ENCODE assay signal across 1 cellular context in the genomic region with DNA sequence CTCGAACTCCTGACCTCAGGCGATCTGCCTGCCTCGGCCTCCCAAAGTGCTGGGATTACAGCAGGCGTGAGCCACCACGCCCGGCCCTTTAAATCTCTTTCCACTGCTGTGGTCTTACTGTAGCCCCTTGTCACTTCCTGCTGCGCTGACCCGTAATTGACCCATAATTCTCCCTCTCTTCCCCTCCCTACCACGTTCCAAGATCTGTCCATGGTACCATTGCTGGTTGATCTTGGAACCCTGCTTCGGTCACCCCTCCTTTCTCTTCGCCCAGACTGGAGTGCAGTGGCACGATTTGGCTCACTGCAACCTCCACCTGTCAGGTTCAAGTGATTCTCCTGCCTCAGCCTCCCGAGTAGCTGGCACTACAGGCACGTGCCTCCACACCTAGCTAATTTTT.
TF ChIP-seq lines count a peak whose summit lies in the region.

No MANE protein-coding gene starts in this region.

TF ChIP-seq in K562, 482 proteins besides CTCF, POLR2A, EP300 and RAD21 (continued from another document and continues in another):
- TF ChIP-seq HDAC1 (IDR thresholded peaks at IDR 0.05) (peak in 1 of 2 experiments; percentile 63; a peak in 2 of 4 replicates), ZKSCAN8 (CRISPR knock-in tag; IDR thresholded peaks at IDR 0.05) (no peak), SLC30A9 (CRISPR knock-in tag; IDR thresholded peaks at IDR 0.05) (no peak), STAT5B (CRISPR knock-in tag; IDR thresholded peaks at IDR 0.05) (no peak), ZNF583 (CRISPR knock-in tag; IDR thresholded peaks at IDR 0.05) (no peak), KDM2B (CRISPR knock-in tag; IDR thresholded peaks at IDR 0.05) (no peak), DPF2 (IDR thresholded peaks at IDR 0.05) (peak; percentile 43; the same call in 1 of the 2 replicates), KDM1A (IDR thresholded peaks at IDR 0.05) (0 out of 4 replicates have a peak, but pooled peaks of 1 of the 2 experiments have one; percentile 25), ZNF445 (CRISPR knock-in tag; IDR thresholded peaks at IDR 0.05; ENCODE audit: low read depth) (no peak), CCNT2 (IDR thresholded peaks at IDR 0.05; ENCODE audit: borderline replicate concordance, extremely low read depth, insufficient read length, low read depth, low read length) (no peak), MIER1 (IDR thresholded peaks at IDR 0.05; ENCODE audit: low read depth) (peak; percentile 95), DIDO1 (tag; IDR thresholded peaks at IDR 0.05; ENCODE audit: low read depth) (no peak), CHCHD3 (CRISPR knock-in tag; IDR thresholded peaks at IDR 0.05) (no peak), FOXK2 (conservative IDR thresholded peaks at IDR 0.05 in 1 of 2, IDR thresholded peaks at IDR 0.05 in 1 of 2; ENCODE audit: low read depth in 2 of 2) (no peak), ZNF324 (CRISPR knock-in tag; IDR thresholded peaks at IDR 0.05) (no peak), CBX8 (IDR thresholded peaks at IDR 0.05; ENCODE audit: borderline replicate concordance, extremely low read depth, low read depth, low read length, poor library complexity, severe bottlenecking) (no peak), SRSF7 (optimal IDR thresholded peaks at IDR 0.05; ENCODE audit: low read depth, low read length) (no peak), HDAC8 (tag; IDR thresholded peaks at IDR 0.05) (no peak), ETV5 (CRISPR knock-in tag; IDR thresholded peaks at IDR 0.05; ENCODE audit: low read depth) (peak; percentile 23; the same call in 1 of the 2 replicates), HSF4 (CRISPR knock-in tag; IDR thresholded peaks at IDR 0.05; ENCODE audit: borderline replicate concordance) (no peak), ZBTB7A (IDR thresholded peaks at IDR 0.05; ENCODE audit: borderline replicate concordance, control insufficient read depth, low read depth, low read length) (peak; percentile 89), FIP1L1 (IDR thresholded peaks at IDR 0.05; ENCODE audit: low read depth, low read length, poor library complexity, severe bottlenecking) (no peak), PRMT5 (CRISPR knock-in tag; IDR thresholded peaks at IDR 0.05) (no peak), ZFPM2 (CRISPR knock-in tag; IDR thresholded peaks at IDR 0.05) (no peak), EHMT2 (IDR thresholded peaks at IDR 0.05) (peak; percentile 97), FOXK1 (CRISPR knock-in tag; IDR thresholded peaks at IDR 0.05; ENCODE audit: borderline replicate concordance) (no peak; the same call in 1 of the 2 replicates), CEBPB (tag; IDR thresholded peaks at IDR 0.05) (no peak), POLR2B (IDR thresholded peaks at IDR 0.05; ENCODE audit: low read depth, partially characterized antibody) (no peak), TRIM24 (IDR thresholded peaks at IDR 0.05) (0 out of 4 replicates have a peak, but pooled peaks of 1 of the 2 experiments have one; percentile 15), RFX5 (IDR thresholded peaks at IDR 0.05; ENCODE audit: low read depth, low read length) (no peak)
- TF ChIP-seq, protein P1, sequence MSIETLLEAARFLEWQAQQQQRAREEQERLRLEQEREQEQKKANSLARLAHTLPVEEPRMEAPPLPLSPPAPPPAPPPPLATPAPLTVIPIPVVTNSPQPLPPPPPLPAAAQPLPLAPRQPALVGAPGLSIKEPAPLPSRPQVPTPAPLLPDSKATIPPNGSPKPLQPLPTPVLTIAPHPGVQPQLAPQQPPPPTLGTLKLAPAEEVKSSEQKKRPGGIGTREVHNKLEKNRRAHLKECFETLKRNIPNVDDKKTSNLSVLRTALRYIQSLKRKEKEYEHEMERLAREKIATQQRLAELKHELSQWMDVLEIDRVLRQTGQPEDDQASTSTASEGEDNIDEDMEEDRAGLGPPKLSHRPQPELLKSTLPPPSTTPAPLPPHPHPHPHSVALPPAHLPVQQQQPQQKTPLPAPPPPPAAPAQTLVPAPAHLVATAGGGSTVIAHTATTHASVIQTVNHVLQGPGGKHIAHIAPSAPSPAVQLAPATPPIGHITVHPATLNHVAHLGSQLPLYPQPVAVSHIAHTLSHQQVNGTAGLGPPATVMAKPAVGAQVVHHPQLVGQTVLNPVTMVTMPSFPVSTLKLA (conservative IDR thresholded peaks at IDR 0.05), result peak; percentile 45 to 76; a peak in 3 of 4 replicates
- TF ChIP-seq, protein P2, sequence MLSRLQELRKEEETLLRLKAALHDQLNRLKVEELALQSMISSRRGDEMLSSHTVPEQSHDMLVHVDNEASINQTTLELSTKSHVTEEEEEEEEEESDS (CRISPR knock-in tag; IDR thresholded peaks at IDR 0.05), result no peak
- TF ChIP-seq, protein P3, sequence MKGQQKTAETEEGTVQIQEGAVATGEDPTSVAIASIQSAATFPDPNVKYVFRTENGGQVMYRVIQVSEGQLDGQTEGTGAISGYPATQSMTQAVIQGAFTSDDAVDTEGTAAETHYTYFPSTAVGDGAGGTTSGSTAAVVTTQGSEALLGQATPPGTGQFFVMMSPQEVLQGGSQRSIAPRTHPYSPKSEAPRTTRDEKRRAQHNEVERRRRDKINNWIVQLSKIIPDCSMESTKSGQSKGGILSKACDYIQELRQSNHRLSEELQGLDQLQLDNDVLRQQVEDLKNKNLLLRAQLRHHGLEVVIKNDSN (CRISPR knock-in tag; IDR thresholded peaks at IDR 0.05), result no peak
- TF ChIP-seq, protein P4, sequence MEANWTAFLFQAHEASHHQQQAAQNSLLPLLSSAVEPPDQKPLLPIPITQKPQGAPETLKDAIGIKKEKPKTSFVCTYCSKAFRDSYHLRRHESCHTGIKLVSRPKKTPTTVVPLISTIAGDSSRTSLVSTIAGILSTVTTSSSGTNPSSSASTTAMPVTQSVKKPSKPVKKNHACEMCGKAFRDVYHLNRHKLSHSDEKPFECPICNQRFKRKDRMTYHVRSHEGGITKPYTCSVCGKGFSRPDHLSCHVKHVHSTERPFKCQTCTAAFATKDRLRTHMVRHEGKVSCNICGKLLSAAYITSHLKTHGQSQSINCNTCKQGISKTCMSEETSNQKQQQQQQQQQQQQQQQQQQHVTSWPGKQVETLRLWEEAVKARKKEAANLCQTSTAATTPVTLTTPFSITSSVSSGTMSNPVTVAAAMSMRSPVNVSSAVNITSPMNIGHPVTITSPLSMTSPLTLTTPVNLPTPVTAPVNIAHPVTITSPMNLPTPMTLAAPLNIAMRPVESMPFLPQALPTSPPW (CRISPR knock-in tag; IDR thresholded peaks at IDR 0.05), result peak; percentile 51
- TF ChIP-seq, protein P5, sequence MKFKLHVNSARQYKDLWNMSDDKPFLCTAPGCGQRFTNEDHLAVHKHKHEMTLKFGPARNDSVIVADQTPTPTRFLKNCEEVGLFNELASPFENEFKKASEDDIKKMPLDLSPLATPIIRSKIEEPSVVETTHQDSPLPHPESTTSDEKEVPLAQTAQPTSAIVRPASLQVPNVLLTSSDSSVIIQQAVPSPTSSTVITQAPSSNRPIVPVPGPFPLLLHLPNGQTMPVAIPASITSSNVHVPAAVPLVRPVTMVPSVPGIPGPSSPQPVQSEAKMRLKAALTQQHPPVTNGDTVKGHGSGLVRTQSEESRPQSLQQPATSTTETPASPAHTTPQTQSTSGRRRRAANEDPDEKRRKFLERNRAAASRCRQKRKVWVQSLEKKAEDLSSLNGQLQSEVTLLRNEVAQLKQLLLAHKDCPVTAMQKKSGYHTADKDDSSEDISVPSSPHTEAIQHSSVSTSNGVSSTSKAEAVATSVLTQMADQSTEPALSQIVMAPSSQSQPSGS (CRISPR knock-in tag; IDR thresholded peaks at IDR 0.05), result no peak
- TF ChIP-seq, protein P6, sequence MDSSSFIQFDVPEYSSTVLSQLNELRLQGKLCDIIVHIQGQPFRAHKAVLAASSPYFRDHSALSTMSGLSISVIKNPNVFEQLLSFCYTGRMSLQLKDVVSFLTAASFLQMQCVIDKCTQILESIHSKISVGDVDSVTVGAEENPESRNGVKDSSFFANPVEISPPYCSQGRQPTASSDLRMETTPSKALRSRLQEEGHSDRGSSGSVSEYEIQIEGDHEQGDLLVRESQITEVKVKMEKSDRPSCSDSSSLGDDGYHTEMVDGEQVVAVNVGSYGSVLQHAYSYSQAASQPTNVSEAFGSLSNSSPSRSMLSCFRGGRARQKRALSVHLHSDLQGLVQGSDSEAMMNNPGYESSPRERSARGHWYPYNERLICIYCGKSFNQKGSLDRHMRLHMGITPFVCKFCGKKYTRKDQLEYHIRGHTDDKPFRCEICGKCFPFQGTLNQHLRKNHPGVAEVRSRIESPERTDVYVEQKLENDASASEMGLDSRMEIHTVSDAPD (CRISPR knock-in tag; IDR thresholded peaks at IDR 0.05), result no peak
- TF ChIP-seq, protein P7, sequence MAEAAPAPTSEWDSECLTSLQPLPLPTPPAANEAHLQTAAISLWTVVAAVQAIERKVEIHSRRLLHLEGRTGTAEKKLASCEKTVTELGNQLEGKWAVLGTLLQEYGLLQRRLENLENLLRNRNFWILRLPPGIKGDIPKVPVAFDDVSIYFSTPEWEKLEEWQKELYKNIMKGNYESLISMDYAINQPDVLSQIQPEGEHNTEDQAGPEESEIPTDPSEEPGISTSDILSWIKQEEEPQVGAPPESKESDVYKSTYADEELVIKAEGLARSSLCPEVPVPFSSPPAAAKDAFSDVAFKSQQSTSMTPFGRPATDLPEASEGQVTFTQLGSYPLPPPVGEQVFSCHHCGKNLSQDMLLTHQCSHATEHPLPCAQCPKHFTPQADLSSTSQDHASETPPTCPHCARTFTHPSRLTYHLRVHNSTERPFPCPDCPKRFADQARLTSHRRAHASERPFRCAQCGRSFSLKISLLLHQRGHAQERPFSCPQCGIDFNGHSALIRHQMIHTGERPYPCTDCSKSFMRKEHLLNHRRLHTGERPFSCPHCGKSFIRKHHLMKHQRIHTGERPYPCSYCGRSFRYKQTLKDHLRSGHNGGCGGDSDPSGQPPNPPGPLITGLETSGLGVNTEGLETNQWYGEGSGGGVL (CRISPR knock-in tag; IDR thresholded peaks at IDR 0.05), result no peak
- TF ChIP-seq, protein P8, sequence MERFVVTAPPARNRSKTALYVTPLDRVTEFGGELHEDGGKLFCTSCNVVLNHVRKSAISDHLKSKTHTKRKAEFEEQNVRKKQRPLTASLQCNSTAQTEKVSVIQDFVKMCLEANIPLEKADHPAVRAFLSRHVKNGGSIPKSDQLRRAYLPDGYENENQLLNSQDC (CRISPR knock-in tag; IDR thresholded peaks at IDR 0.05), result no peak
- TF ChIP-seq, protein P9, sequence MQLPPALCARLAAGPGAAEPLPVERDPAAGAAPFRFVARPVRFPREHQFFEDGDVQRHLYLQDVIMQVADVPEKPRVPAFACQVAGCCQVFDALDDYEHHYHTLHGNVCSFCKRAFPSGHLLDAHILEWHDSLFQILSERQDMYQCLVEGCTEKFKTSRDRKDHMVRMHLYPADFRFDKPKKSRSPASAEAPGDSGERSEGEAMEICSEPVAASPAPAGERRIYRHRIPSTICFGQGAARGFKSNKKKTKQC (CRISPR knock-in tag; IDR thresholded peaks at IDR 0.05), result no peak
- TF ChIP-seq, protein P10, sequence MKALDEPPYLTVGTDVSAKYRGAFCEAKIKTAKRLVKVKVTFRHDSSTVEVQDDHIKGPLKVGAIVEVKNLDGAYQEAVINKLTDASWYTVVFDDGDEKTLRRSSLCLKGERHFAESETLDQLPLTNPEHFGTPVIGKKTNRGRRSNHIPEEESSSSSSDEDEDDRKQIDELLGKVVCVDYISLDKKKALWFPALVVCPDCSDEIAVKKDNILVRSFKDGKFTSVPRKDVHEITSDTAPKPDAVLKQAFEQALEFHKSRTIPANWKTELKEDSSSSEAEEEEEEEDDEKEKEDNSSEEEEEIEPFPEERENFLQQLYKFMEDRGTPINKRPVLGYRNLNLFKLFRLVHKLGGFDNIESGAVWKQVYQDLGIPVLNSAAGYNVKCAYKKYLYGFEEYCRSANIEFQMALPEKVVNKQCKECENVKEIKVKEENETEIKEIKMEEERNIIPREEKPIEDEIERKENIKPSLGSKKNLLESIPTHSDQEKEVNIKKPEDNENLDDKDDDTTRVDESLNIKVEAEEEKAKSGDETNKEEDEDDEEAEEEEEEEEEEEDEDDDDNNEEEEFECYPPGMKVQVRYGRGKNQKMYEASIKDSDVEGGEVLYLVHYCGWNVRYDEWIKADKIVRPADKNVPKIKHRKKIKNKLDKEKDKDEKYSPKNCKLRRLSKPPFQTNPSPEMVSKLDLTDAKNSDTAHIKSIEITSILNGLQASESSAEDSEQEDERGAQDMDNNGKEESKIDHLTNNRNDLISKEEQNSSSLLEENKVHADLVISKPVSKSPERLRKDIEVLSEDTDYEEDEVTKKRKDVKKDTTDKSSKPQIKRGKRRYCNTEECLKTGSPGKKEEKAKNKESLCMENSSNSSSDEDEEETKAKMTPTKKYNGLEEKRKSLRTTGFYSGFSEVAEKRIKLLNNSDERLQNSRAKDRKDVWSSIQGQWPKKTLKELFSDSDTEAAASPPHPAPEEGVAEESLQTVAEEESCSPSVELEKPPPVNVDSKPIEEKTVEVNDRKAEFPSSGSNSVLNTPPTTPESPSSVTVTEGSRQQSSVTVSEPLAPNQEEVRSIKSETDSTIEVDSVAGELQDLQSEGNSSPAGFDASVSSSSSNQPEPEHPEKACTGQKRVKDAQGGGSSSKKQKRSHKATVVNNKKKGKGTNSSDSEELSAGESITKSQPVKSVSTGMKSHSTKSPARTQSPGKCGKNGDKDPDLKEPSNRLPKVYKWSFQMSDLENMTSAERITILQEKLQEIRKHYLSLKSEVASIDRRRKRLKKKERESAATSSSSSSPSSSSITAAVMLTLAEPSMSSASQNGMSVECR (CRISPR knock-in tag; IDR thresholded peaks at IDR 0.05), result peak; percentile 48; the same call in 1 of the 2 replicates
- TF ChIP-seq, protein P11, sequence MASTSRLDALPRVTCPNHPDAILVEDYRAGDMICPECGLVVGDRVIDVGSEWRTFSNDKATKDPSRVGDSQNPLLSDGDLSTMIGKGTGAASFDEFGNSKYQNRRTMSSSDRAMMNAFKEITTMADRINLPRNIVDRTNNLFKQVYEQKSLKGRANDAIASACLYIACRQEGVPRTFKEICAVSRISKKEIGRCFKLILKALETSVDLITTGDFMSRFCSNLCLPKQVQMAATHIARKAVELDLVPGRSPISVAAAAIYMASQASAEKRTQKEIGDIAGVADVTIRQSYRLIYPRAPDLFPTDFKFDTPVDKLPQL (IDR thresholded peaks at IDR 0.05; ENCODE audit: extremely low read depth, insufficient read length), result no peak
- TF ChIP-seq, protein P12, sequence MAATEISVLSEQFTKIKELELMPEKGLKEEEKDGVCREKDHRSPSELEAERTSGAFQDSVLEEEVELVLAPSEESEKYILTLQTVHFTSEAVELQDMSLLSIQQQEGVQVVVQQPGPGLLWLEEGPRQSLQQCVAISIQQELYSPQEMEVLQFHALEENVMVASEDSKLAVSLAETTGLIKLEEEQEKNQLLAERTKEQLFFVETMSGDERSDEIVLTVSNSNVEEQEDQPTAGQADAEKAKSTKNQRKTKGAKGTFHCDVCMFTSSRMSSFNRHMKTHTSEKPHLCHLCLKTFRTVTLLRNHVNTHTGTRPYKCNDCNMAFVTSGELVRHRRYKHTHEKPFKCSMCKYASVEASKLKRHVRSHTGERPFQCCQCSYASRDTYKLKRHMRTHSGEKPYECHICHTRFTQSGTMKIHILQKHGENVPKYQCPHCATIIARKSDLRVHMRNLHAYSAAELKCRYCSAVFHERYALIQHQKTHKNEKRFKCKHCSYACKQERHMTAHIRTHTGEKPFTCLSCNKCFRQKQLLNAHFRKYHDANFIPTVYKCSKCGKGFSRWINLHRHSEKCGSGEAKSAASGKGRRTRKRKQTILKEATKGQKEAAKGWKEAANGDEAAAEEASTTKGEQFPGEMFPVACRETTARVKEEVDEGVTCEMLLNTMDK (IDR thresholded peaks at IDR 0.05; ENCODE audit: borderline replicate concordance, insufficient read depth, low read depth, low read length, poor library complexity, severe bottlenecking), result no peak
